Comparison of ENCODE assay signal across 10 cellular contexts in genomic region chr10:79982486-79982800, GRCh38. TPM values are rescaled to one million over a fixed set of nuclear protein-coding genes. Genes with fewer than 3 reads are reported as not detected.
DNase-seq lines count a peak whose midpoint lies in the region; ATAC-seq and TF ChIP-seq lines count a peak whose summit lies in the region.
"Had no signal": no experiment of that assay in that cellular context is flagged by ENCODE, and none has a peak within 500 bp of the region (broad histone marks: within the 10 kb centered on the region; RNA-seq: fewer than 3 reads in every experiment).

No MANE protein-coding gene starts in this region.

- H3K36me3 ChIP-seq in cardiac muscle cell = no peaks in the 10 kb centered on the region
- no peaks in the 10 kb centered on the region for H3K36me3 ChIP-seq in upper lobe of right lung

- no peak for TF ChIP-seq CTCF in cardiac muscle cell (IDR thresholded peaks at IDR 0.05; ENCODE audit: low read depth, low read length)
- no peak for TF ChIP-seq CTCF in chondrocyte (IDR thresholded peaks at IDR 0.05)
- TF ChIP-seq CTCF in mesothelial cell of epicardium (IDR thresholded peaks at IDR 0.05; ENCODE audit: unreplicated experiment) = no peak
- no peak for TF ChIP-seq CTCF in upper lobe of right lung (IDR thresholded peaks at IDR 0.05)

- peaks cover 6% of the 10 kb centered on the region for H3K4me1 Mint-ChIP-seq in chondrocyte (ENCODE audit: low read depth)
- H3K4me1 Mint-ChIP-seq in mesothelial cell of epicardium = peaks cover 61% of the 10 kb centered on the region

- no peaks in the 10 kb centered on the region for H3K36me3 Mint-ChIP-seq in chondrocyte (ENCODE audit: low read depth)
- H3K36me3 Mint-ChIP-seq in mesothelial cell of epicardium = no peaks in the 10 kb centered on the region

- DNase-seq in cardiac muscle cell (ENCODE audit: low read depth in 1 of 2, low spot score in 1 of 2) (no peak), Right ventricle myocardium superior (no peak), chondrocyte (ENCODE audit: low spot score) (no peak), mesothelial cell of epicardium (ENCODE audit: low spot score in 2 of 2, unreplicated experiment in 2 of 2) (no peak), upper lobe of right lung (no peak), Kasumi-1 (lab: John Stamatoyannopoulos, UW) (no peak), hypothalamus (lab: John Stamatoyannopoulos, UW) (no peak)
- no peak for DNase-seq in activated effector memory CD4-positive, alpha-beta T cell treated with Interleukin-2 at 50 U/mL for 16 hours
- DNase-seq: GOT3, immature natural killer cell had no signal

- H3K27ac Mint-ChIP-seq in chondrocyte (ENCODE audit: unreplicated experiment) = no peak overlapping the region
- H3K27ac Mint-ChIP-seq in mesothelial cell of epicardium = peak overlapping the region; percentile 66
- H3K27ac Mint-ChIP-seq: immature natural killer cell had no signal

- peaks cover 20% of the 10 kb centered on the region for H3K27me3 Mint-ChIP-seq in chondrocyte (ENCODE audit: low read depth)
- H3K27me3 Mint-ChIP-seq in mesothelial cell of epicardium (ENCODE audit: low read depth) = peaks cover 23% of the 10 kb centered on the region

- H3K27ac ChIP-seq in cardiac muscle cell (no peak overlapping the region), upper lobe of right lung (peak overlapping the region; percentile 90)

- peak overlapping the region; percentile 59 for H3K4me3 Mint-ChIP-seq in chondrocyte (ENCODE audit: unreplicated experiment)
- peak overlapping the region; percentile 62 for H3K4me3 Mint-ChIP-seq in mesothelial cell of epicardium
- H3K4me3 Mint-ChIP-seq: immature natural killer cell had no signal

- H3K9me3 ChIP-seq in cardiac muscle cell (ENCODE audit: low read depth) (no peaks in the 10 kb centered on the region), upper lobe of right lung (no peaks in the 10 kb centered on the region)

- ATAC-seq in Right ventricle myocardium superior (ENCODE audit: poor library complexity) (no peak), upper lobe of right lung (no peak)

- H3K4me1 ChIP-seq in cardiac muscle cell (ENCODE audit: low read depth) = peaks cover 7% of the 10 kb centered on the region
- peaks cover 11% of the 10 kb centered on the region for H3K4me1 ChIP-seq in upper lobe of right lung

- intact Hi-C loops in Right ventricle myocardium superior (cut with DNase I) = no loop called here
- intact Hi-C loops in upper lobe of right lung (cut with DNase I) = no loop called here

- H3K4me3 ChIP-seq in cardiac muscle cell (peak overlapping the region; percentile 91), upper lobe of right lung (peak overlapping the region; percentile 69)

- H3K27me3 ChIP-seq in cardiac muscle cell (peaks cover 32% of the 10 kb centered on the region), upper lobe of right lung (peaks cover 22% of the 10 kb centered on the region)

- H3K9me3 Mint-ChIP-seq in chondrocyte (ENCODE audit: low read depth) (no peaks in the 10 kb centered on the region), mesothelial cell of epicardium (no peaks in the 10 kb centered on the region)

RNA-seq across cellular contexts. Expression of gene SFTPD, which starts 33.5 kb away (rescaled TPM):
- total RNA-seq in cardiac muscle cell = 0.15 and 1.1 TPM in 2 replicates
- 0.73 TPM in 1 of 2 replicates, not detected in the other for polyA plus RNA-seq in cardiac muscle cell
- 0.81 TPM for total RNA-seq in Right ventricle myocardium superior
- 0.64 to 1.6 TPM (median 0.65 TPM) in 3 replicates for total RNA-seq in chondrocyte
- 1.7 to 2.7 TPM (median 2.2 TPM) in 3 replicates for total RNA-seq in mesothelial cell of epicardium
- 780 TPM for total RNA-seq in upper lobe of right lung
- polyA plus RNA-seq: immature natural killer cell had no signal

Comparison
In these comparisons a context has a peak if more than half of its experiments do, and no peak if none do; other contexts are left out.
1. RNA of gene SFTPD, which starts 33.5 kb away (total RNA-seq): 780 TPM in upper lobe of right lung (single experiment); 1.7 to 2.7 TPM in mesothelial cell of epicardium, 0.64 to 1.6 TPM in chondrocyte, 0.81 TPM in Right ventricle myocardium superior (single experiment) and 0.15 to 1.1 TPM in cardiac muscle cell; every median in the first group is over 100 times any median in the second.